ENCODE assay signal across 9 cellular contexts in the genomic region with DNA sequence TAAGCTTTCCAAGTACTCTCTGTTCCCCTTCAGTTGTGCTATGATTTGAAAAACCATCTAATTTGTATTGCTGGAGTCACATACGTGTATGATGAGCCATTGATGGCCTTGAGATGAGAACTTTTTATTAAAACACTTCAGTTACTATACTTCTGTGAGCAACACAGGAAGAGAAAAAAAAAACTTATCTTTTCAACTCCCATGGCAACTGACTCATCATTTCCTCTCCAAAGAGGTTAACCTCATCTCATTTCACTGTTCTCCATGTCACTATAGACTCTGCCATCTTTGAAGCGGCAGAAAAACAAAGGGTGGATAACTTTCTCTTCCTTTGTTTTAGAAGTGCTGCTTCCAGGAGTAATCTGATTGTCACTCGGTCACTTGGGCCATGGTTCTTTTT.
A peak's percentile ranks its signal among the peaks of the same experiment; 100 is the strongest.
DNase-seq lines count a peak whose midpoint lies in the region; ATAC-seq and TF ChIP-seq lines count a peak whose summit lies in the region.
"Had no signal": no experiment of that assay in that cellular context is flagged by ENCODE, and none has a peak within 500 bp of the region (broad histone marks: within the 10 kb centered on the region; RNA-seq: fewer than 3 reads in every experiment).

No MANE protein-coding gene starts in this region.

- H3K36me3 ChIP-seq in BJ (ENCODE audit: control insufficient read depth, insufficient read depth, low read length), result no peaks in the 10 kb centered on the region

- no peaks in the 10 kb centered on the region for H3K27me3 ChIP-seq in BJ (ENCODE audit: control insufficient read depth, insufficient read depth, low read length)
- no peaks in the 10 kb centered on the region for H3K27me3 ChIP-seq in foreskin keratinocyte

- POLR2A ChIA-PET in BJ (lab: Charles Lee), result no interaction called here

- H3K27ac ChIP-seq in foreskin keratinocyte, result no peak overlapping the region
- H3K27ac ChIP-seq: psoas muscle had no signal

- CTCF ChIA-PET in BJ (lab: Yijun Ruan, JAX), result interaction anchor here (1.1 kb wide), 1 partner anchor 15 kb away, joined by 6 read pairs; no protein-coding TSS in a partner anchor

- no peaks in the 10 kb centered on the region for H3K4me1 ChIP-seq in foreskin keratinocyte
- H3K4me1 ChIP-seq: psoas muscle had no signal

- DNase-seq in BJ (ENCODE audit: low read depth) (peak; percentile 19), H4 (ENCODE audit: low spot score) (peak; percentile 64), T-helper 22 cell (ENCODE audit: low read depth) (peak; percentile 4), foreskin keratinocyte (peak; percentile 14 to 50), cerebellar cortex (ENCODE audit: low spot score) (no peak), anterior cingulate cortex (lab: John Stamatoyannopoulos, UW) (no peak), NCI-H510A (lab: John Stamatoyannopoulos, UW) (no peak)
- DNase-seq: psoas muscle had no signal

- TF ChIP-seq CTCF in BJ (IDR thresholded peaks at IDR 0.05; ENCODE audit: insufficient read depth, low read depth, low read length), result no peak
- no peak for TF ChIP-seq CTCF in foreskin keratinocyte (conservative IDR thresholded peaks at IDR 0.05)

- no peak overlapping the region for H3K4me3 ChIP-seq in BJ (ENCODE audit: low read depth, low read length)
- H3K4me3 ChIP-seq: psoas muscle had no signal

- ATAC-seq in foreskin keratinocyte (peak; percentile 44), HG03460 (IDR thresholded peaks at IDR 0.05; ENCODE audit: unreplicated experiment) (no peak)
- ATAC-seq: psoas muscle had no signal

Comparison
In these comparisons a context has a peak if more than half of its experiments do, and no peak if none do; other contexts are left out.
1. DNase-seq: peak in BJ (single experiment), H4 (single experiment), T-helper 22 cell (single experiment) and foreskin keratinocyte (2 of 2); none in cerebellar cortex (single experiment), anterior cingulate cortex (0 of 58) and NCI-H510A (single experiment).